In genomic region chr6:57035549-57035948, GRCh38 we compare ENCODE assay signal across 26 cellular contexts.
"Had no signal": no experiment of that assay in that cellular context is flagged by ENCODE, and none has a peak within 500 bp of the region (broad histone marks: within the 10 kb centered on the region; RNA-seq: fewer than 3 reads in every experiment).

No MANE protein-coding gene starts in this region.

- DNase-seq: stimulated activated CD4-positive, alpha-beta T cell treated with anti-CD3 and anti-CD28 coated beads, Interleukin-2, amount 100 ng/mL, for 48 hours; stimulated activated CD4-positive, alpha-beta T cell treated with anti-CD3 and anti-CD28 coated beads, Interleukin-4, amount 100 ng/mL, for 1 hour; stimulated activated CD4-positive, alpha-beta T cell treated with anti-CD3 and anti-CD28 coated beads, Interleukin-4, amount 100 ng/mL, for 24 hours; stimulated activated CD4-positive, alpha-beta T cell treated with anti-CD3 and anti-CD28 coated beads, Interleukin-4, amount 100 ng/mL, for 4 hours; stimulated activated CD8-positive, alpha-beta memory T cell treated with anti-CD3 and anti-CD28 coated beads, Interleukin-4, amount 100 ng/mL, for 48 hours; stimulated activated naive B cell treated with anti-CD40 and anti-IgM and Interleukin-4, amounts not matched to agents 10 μg/mL and 1 μg/mL and 100 μg/mL, for 72 hours; stimulated activated naive CD4-positive, alpha-beta T cell; stimulated activated naive CD4-positive, alpha-beta T cell treated with Interleukin-2 at 50 U/mL for 16 hours; stimulated activated naive CD8-positive, alpha-beta T cell treated with anti-CD3 and anti-CD28 coated beads, Interleukin-15, amount 100 ng/mL, for 72 hours; stimulated activated naive CD8-positive, alpha-beta T cell treated with anti-CD3 and anti-CD28 coated beads, Interleukin-15, Interleukin-2, amounts not matched to agents 100 U/mL and 50 U/mL, for 24 hours; stomach; substantia nigra; testis; thyroid gland; tibial artery; transverse colon; upper lobe of left lung; upper lobe of right lung; uterus had no signal

- H3K27ac ChIP-seq: stomach, suprapubic skin, testis, thoracic aorta, thyroid gland, tibial artery, tibial nerve, transverse colon, upper lobe of left lung, upper lobe of right lung, uterus, vagina had no signal

- FAIRE-seq: urothelium cell line had no signal

- ATAC-seq: stimulated activated effector memory CD8-positive, alpha-beta T cell treated with anti-CD3 and anti-CD28 coated beads, Interleukin-12 subunit alpha, Interleukin-12 subunit beta, amount 100 ng/mL, for 72 hours; stimulated activated memory B cell treated with anti-CD40 and anti-IgM and Interleukin-4, amounts not matched to agents 10 μg/mL and 1 μg/mL and 100 μg/mL, for 72 hours; stimulated activated naive B cell treated with anti-CD40 and anti-IgM and Interleukin-4, amounts not matched to agents 10 μg/mL and 1 μg/mL and 100 μg/mL, for 72 hours; stimulated activated naive CD8-positive, alpha-beta T cell treated with anti-CD3 and anti-CD28 coated beads, Interleukin-15, amount 100 ng/mL, for 72 hours; stimulated activated naive CD8-positive, alpha-beta T cell treated with anti-CD3 and anti-CD28 coated beads, Interleukin-15, Interleukin-2, amounts not matched to agents 100 U/mL and 50 U/mL, for 24 hours; upper lobe of right lung had no signal

- H3K4me1 ChIP-seq: stomach, suprapubic skin, testis, thyroid gland, tibial artery, tibial nerve, transverse colon, upper lobe of right lung, uterus, vagina had no signal

- H3K27me3 ChIP-seq: suprapubic skin, testis, thyroid gland, tibial nerve, transverse colon, upper lobe of left lung, uterus, vagina had no signal

- H3K9me3 ChIP-seq: stomach, suprapubic skin, testis, thoracic aorta, thyroid gland, tibial artery, tibial nerve, transverse colon, upper lobe of left lung, upper lobe of right lung, uterus, vagina had no signal

- H3K4me3 ChIP-seq: stomach, suprapubic skin, testis, thoracic aorta, thyroid gland, tibial artery, tibial nerve, transverse colon, upper lobe of left lung, upper lobe of right lung, uterus, vagina had no signal

- H3K36me3 ChIP-seq: stomach, suprapubic skin, thoracic aorta, thyroid gland, tibial artery, tibial nerve, transverse colon, upper lobe of left lung, upper lobe of right lung, uterus, vagina had no signal
